Comparison of ENCODE assay signal across 22 cellular contexts in the genomic region with DNA sequence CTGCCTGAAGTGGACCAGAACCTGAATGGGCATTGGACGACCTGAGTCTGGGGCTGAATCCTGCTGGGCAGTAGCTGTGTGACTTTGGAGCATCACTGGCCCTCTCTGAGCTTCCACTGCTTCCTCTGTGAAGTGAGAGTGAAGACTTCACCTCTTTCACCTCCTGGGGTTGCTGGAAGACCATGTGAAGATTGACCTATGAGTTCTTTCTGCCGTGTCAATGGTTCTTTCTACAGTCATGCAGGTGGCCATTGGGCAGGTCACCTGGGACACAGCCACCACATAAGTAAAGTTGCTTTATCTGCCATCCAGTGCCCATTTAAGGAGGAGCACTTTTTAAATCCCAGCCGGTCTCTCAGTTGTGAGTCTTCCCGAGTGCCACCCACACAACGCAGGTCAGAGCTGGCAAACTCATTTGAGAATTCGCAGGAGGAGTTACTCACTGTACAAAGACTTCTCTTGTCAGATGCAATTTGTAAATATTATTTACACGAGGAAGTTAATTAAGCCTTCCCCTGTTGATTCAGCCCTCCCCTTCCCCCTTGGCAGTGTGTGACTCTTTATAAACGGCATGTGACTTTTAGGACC.
DNase-seq lines count a peak whose midpoint lies in the region; ATAC-seq and TF ChIP-seq lines count a peak whose summit lies in the region.
"Had no signal": no experiment of that assay in that cellular context is flagged by ENCODE, and none has a peak within 500 bp of the region (broad histone marks: within the 10 kb centered on the region; RNA-seq: fewer than 3 reads in every experiment).

No MANE protein-coding gene starts in this region.

- H3K36me3 ChIP-seq in WERI-Rb-1 (no peaks in the 10 kb centered on the region), Caco-2 (ENCODE audit: control insufficient read depth, insufficient read depth, low read length) (no peaks in the 10 kb centered on the region)
- H3K36me3 ChIP-seq: esophagus muscularis mucosa, right atrium auricular region had no signal

- DNase-seq in COR-L47 (lab: John Stamatoyannopoulos, UW) (peak; percentile 65), GM12865 (ENCODE audit: low read depth) (peak; percentile 47), WERI-Rb-1 (no peak), RKO (ENCODE audit: low spot score) (no peak), Caco-2 (no peak)
- DNase-seq in activated CD8-positive, alpha-beta T cell treated with anti-CD3 and anti-CD28 coated beads, Interleukin-2, amount 10 ng/mL, durations not matched to agents 7 days and 5 days, result no peak
- DNase-seq: activated CD4-positive, alpha-beta T cell treated with anti-CD3 and anti-CD28 coated beads for 36 hours; activated naive CD8-positive, alpha-beta T cell treated with anti-CD3 and anti-CD28 coated beads for 36 hours; CD4-positive, alpha-beta T cell; DND-41; MM.1S; naive thymus-derived CD4-positive, alpha-beta T cell; NCI-H1930; substantia nigra had no signal

- ATAC-seq in HG03108 (IDR thresholded peaks at IDR 0.05; ENCODE audit: unreplicated experiment) (peak; percentile 61), GM21825 (IDR thresholded peaks at IDR 0.05; ENCODE audit: unreplicated experiment) (no peak)
- ATAC-seq in activated CD8-positive, alpha-beta T cell treated with anti-CD3 and anti-CD28 coated beads, Interleukin-2, amount 10 ng/mL, durations not matched to agents 7 days and 5 days, result no peak
- ATAC-seq: activated CD4-positive, alpha-beta T cell treated with anti-CD3 and anti-CD28 coated beads for 36 hours; naive thymus-derived CD4-positive, alpha-beta T cell; SK-N-SH treated with all-trans-retinoic acid at 6 μM for 48 hours had no signal

- BruUV-seq in Caco-2 (replicated peaks; lab: Mats Ljungman, UMichigan), result no TSS peak

- TF ChIP-seq CTCF in GM12865 (IDR thresholded peaks at IDR 0.05; ENCODE audit: insufficient read depth, low read depth, low read length, missing control alignments), result peak; percentile 41
- 0 out of 2 replicates have a peak, but pooled peaks have one; percentile 7 for TF ChIP-seq CTCF in WERI-Rb-1 (IDR thresholded peaks at IDR 0.05; ENCODE audit: low read depth, low read length)
- no peak for TF ChIP-seq CTCF in Caco-2 (IDR thresholded peaks at IDR 0.05; ENCODE audit: insufficient read depth in 1 of 2, low read depth in 1 of 2, low read length in 1 of 2, severe bottlenecking in 1 of 2, unreplicated experiment in 1 of 2)

- H3K27me3 ChIP-seq in WERI-Rb-1 (ENCODE audit: insufficient read depth, low read depth, severe bottlenecking), result no peaks in the 10 kb centered on the region
- H3K27me3 ChIP-seq in Caco-2 (replicated peaks; ENCODE audit: control insufficient read depth, insufficient read depth, low read length), result no peaks in the 10 kb centered on the region; the same call in none of the 2 replicates
- H3K27me3 ChIP-seq: right atrium auricular region had no signal

- POLR2A ChIA-PET in activated CD8-positive, alpha-beta T cell treated with anti-CD3 and anti-CD28 coated beads, Interleukin-2, amount 10 ng/mL, durations not matched to agents 7 days and 5 days (lab: Charles Lee), result no interaction called here
- POLR2A ChIA-PET in Caco-2 (lab: Charles Lee), result no interaction called here

- no peaks in the 10 kb centered on the region for H3K9me3 ChIP-seq in WERI-Rb-1 (ENCODE audit: severe bottlenecking)
- H3K9me3 ChIP-seq in Caco-2, result no peaks in the 10 kb centered on the region
- H3K9me3 ChIP-seq: esophagus muscularis mucosa, right atrium auricular region had no signal

- H3K4me1 ChIP-seq in Caco-2, result peaks cover 3% of the 10 kb centered on the region; the same call in 1 of the 2 replicates
- H3K4me1 ChIP-seq: esophagus muscularis mucosa, right atrium auricular region had no signal

- H3K27me3 Mint-ChIP-seq in activated CD8-positive, alpha-beta T cell treated with anti-CD3 and anti-CD28 coated beads, Interleukin-2, amount 10 ng/mL, durations not matched to agents 7 days and 5 days (ENCODE audit: low read depth), result peaks cover 12% of the 10 kb centered on the region
- peaks cover 20% of the 10 kb centered on the region for H3K27me3 Mint-ChIP-seq in Caco-2 (ENCODE audit: insufficient read depth, unreplicated experiment)

- CTCF ChIA-PET in activated CD8-positive, alpha-beta T cell treated with anti-CD3 and anti-CD28 coated beads, Interleukin-2, amount 10 ng/mL, durations not matched to agents 7 days and 5 days (lab: Charles Lee), result no interaction called here
- CTCF ChIA-PET in Caco-2 (lab: Charles Lee), result interaction anchor here (1.3 kb wide), 2 partner anchors 69 to 163 kb away, joined by 3 to 4 read pairs; no protein-coding TSS in a partner anchor

- H3K4me3 Mint-ChIP-seq in activated CD8-positive, alpha-beta T cell treated with anti-CD3 and anti-CD28 coated beads, Interleukin-2, amount 10 ng/mL, durations not matched to agents 7 days and 5 days, result no peak overlapping the region
- no peak overlapping the region for H3K4me3 Mint-ChIP-seq in Caco-2 (ENCODE audit: unreplicated experiment)
- H3K4me3 Mint-ChIP-seq: activated CD4-positive, alpha-beta T cell treated with anti-CD3 and anti-CD28 coated beads for 36 hours; activated naive CD8-positive, alpha-beta T cell treated with anti-CD3 and anti-CD28 coated beads for 36 hours; CD4-positive, alpha-beta T cell; memory B cell; naive thymus-derived CD4-positive, alpha-beta T cell had no signal

- no peak overlapping the region for H3K27ac Mint-ChIP-seq in activated CD8-positive, alpha-beta T cell treated with anti-CD3 and anti-CD28 coated beads, Interleukin-2, amount 10 ng/mL, durations not matched to agents 7 days and 5 days
- no peak overlapping the region for H3K27ac Mint-ChIP-seq in Caco-2 (ENCODE audit: unreplicated experiment)
- H3K27ac Mint-ChIP-seq: activated CD4-positive, alpha-beta T cell treated with anti-CD3 and anti-CD28 coated beads for 36 hours; activated naive CD8-positive, alpha-beta T cell treated with anti-CD3 and anti-CD28 coated beads for 36 hours; CD4-positive, alpha-beta T cell; memory B cell; naive thymus-derived CD4-positive, alpha-beta T cell had no signal

- H3K4me3 ChIP-seq in GM12865 (ENCODE audit: low read depth, low read length), result no peak overlapping the region
- H3K4me3 ChIP-seq in WERI-Rb-1 (ENCODE audit: low read depth, low read length), result no peak overlapping the region
- no peak overlapping the region for H3K4me3 ChIP-seq in Caco-2 (ENCODE audit: low read depth, low read length)
- H3K4me3 ChIP-seq: esophagus muscularis mucosa, right atrium auricular region had no signal

- H3K27ac ChIP-seq in WERI-Rb-1, result no peak overlapping the region
- H3K27ac ChIP-seq: esophagus muscularis mucosa, HL-60, right atrium auricular region, RWPE1 had no signal

- H3K36me3 Mint-ChIP-seq in activated CD8-positive, alpha-beta T cell treated with anti-CD3 and anti-CD28 coated beads, Interleukin-2, amount 10 ng/mL, durations not matched to agents 7 days and 5 days (ENCODE audit: low read depth), result no peaks in the 10 kb centered on the region
- H3K36me3 Mint-ChIP-seq in Caco-2 (ENCODE audit: insufficient read depth, unreplicated experiment), result no peaks in the 10 kb centered on the region
- H3K36me3 Mint-ChIP-seq: activated naive CD8-positive, alpha-beta T cell treated with anti-CD3 and anti-CD28 coated beads for 36 hours; memory B cell; naive thymus-derived CD4-positive, alpha-beta T cell had no signal

- intact Hi-C loops in Caco-2 (cut with micrococcal nuclease; ENCODE audit: unreplicated experiment), result no loop called here

- no peaks in the 10 kb centered on the region for H3K9me3 Mint-ChIP-seq in activated CD8-positive, alpha-beta T cell treated with anti-CD3 and anti-CD28 coated beads, Interleukin-2, amount 10 ng/mL, durations not matched to agents 7 days and 5 days (ENCODE audit: insufficient read depth)
- H3K9me3 Mint-ChIP-seq in Caco-2 (ENCODE audit: unreplicated experiment), result no peaks in the 10 kb centered on the region
- H3K9me3 Mint-ChIP-seq: activated naive CD8-positive, alpha-beta T cell treated with anti-CD3 and anti-CD28 coated beads for 36 hours; CD4-positive, alpha-beta T cell; memory B cell; naive thymus-derived CD4-positive, alpha-beta T cell had no signal

- no peaks in the 10 kb centered on the region for H3K4me1 Mint-ChIP-seq in activated CD8-positive, alpha-beta T cell treated with anti-CD3 and anti-CD28 coated beads, Interleukin-2, amount 10 ng/mL, durations not matched to agents 7 days and 5 days (ENCODE audit: low read depth)
- H3K4me1 Mint-ChIP-seq in Caco-2 (ENCODE audit: low read depth, unreplicated experiment), result no peaks in the 10 kb centered on the region
- H3K4me1 Mint-ChIP-seq: activated CD4-positive, alpha-beta T cell treated with anti-CD3 and anti-CD28 coated beads for 36 hours; activated naive CD8-positive, alpha-beta T cell treated with anti-CD3 and anti-CD28 coated beads for 36 hours; memory B cell; naive thymus-derived CD4-positive, alpha-beta T cell had no signal

Comparison
In these comparisons a context has a peak if more than half of its experiments do, and no peak if none do; other contexts are left out.
1. DNase-seq: peak in COR-L47 (single experiment) and GM12865 (single experiment); none in WERI-Rb-1 (single experiment), RKO (single experiment), activated CD8-positive, alpha-beta T cell treated with anti-CD3 and anti-CD28 coated beads, Interleukin-2, amount 10 ng/mL, durations not matched to agents 7 days and 5 days (single experiment) and Caco-2 (0 of 2).
2. CTCF ChIP-seq: peak in GM12865 (single experiment) and WERI-Rb-1 (single experiment); none in Caco-2 (0 of 2).